ENCODE assay signal across 21 cellular contexts in the genomic region with DNA sequence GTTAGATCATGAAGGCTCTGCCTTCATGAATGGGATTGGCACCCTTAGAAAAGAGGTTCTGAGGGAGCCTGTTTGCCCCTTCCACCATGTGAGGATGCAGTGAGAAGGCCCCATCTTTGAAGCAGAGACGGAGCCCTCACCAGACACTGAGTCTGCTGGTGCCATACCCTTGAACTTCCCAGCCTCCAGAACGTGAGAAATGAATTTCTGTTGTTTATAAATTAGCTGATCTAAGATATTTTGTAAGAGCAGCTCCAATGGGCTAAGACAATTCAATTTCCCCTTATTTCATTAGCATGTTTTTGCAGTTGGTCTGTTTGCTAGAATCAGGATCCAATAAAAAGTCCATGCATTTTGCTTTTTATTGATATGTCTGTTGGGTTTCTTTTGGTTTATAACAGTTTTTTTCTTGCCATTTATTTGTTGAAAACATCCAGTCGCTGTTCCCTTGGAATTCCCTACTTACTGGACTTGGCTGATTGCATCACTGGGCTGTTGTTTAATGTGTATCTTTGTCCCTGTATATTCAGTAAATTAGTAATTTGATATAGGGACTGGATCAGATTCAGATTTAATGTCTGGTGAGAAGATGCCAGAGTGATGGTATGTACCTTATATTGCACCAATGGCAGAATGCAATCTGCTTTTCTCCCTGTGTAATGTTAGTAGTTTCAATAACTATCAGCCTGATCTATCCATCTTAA. TPM values are rescaled to one million over a fixed set of nuclear protein-coding genes. Genes with fewer than 3 reads are reported as not detected.
DNase-seq lines count a peak whose midpoint lies in the region; ATAC-seq, FAIRE-seq and TF ChIP-seq lines count a peak whose summit lies in the region.
"Had no signal": no experiment of that assay in that cellular context is flagged by ENCODE, and none has a peak within 500 bp of the region (broad histone marks: within the 10 kb centered on the region; RNA-seq: fewer than 3 reads in every experiment).

No MANE protein-coding gene starts in this region.

- ATAC-seq in HepG2 = no peak
- no peak for ATAC-seq in right lobe of liver
- ATAC-seq in IMR-90 (ENCODE audit: low read depth) = no peak
- ATAC-seq: GM12878 had no signal

- no peak overlapping the region for H3K23ac ChIP-seq in IMR-90 (ENCODE audit: low read depth, low read length)

- H3K9me1 ChIP-seq in IMR-90 (ENCODE audit: insufficient read depth, low read length) = no peaks in the 10 kb centered on the region; the same call in 1 of the 2 replicates

- DNase-seq in HepG2 (ENCODE audit: low spot score) (no peak), right lobe of liver (no peak), IMR-90 (no peak), uterus (peak in 1 of 2 donors; percentile 8), HPDE6-E6E7 (ENCODE audit: extremely low spot score) (no peak), UCSD-AML1 (lab: John Stamatoyannopoulos, UW; ENCODE audit: unreplicated experiment) (no peak)
- DNase-seq: 8988T; AML-193; BE2C; Calu3; CD4-positive, alpha-beta memory T cell; COR-L47; DND-41; GM23248; H7; HCEC 1CT had no signal

- no peak overlapping the region for H2BK5ac ChIP-seq in IMR-90 (ENCODE audit: low read depth, low read length, poor library complexity, severe bottlenecking)

- no peak for TF ChIP-seq EP300 in HepG2 (IDR thresholded peaks at IDR 0.05; ENCODE audit: low read depth in 2 of 2, low read length in 2 of 2)
- no peak for TF ChIP-seq EP300 in HepG2 (CRISPR knock-in tag; IDR thresholded peaks at IDR 0.05; ENCODE audit: borderline replicate concordance)

- no peak for FAIRE-seq in HepG2 (lab: Jason Lieb, UNC)
- FAIRE-seq: G401.6, GM12878, GM19239, H1 had no signal

- H2BK20ac ChIP-seq in IMR-90 (ENCODE audit: low read depth, low read length) = no peak overlapping the region

- no peaks in the 10 kb centered on the region for H3K9me3 ChIP-seq in HepG2 (ENCODE audit: low read length)
- H3K9me3 ChIP-seq in right lobe of liver = no peaks in the 10 kb centered on the region
- 0 out of 2 replicates have a peak, but pooled peaks cover 2% of the 10 kb centered on the region for H3K9me3 ChIP-seq in IMR-90 (ENCODE audit: control insufficient read depth, insufficient read depth, low read length)
- no peaks in the 10 kb centered on the region for H3K9me3 ChIP-seq in uterus
- H3K9me3 ChIP-seq: BE2C had no signal

- no peak overlapping the region for H4K91ac ChIP-seq in IMR-90 (ENCODE audit: insufficient read depth, low read depth, low read length)

- H3K4me1 ChIP-seq in HepG2 (ENCODE audit: insufficient read depth, low read length) (peaks cover 98% of the 10 kb centered on the region), right lobe of liver (peaks cover 0 to 30% (median 9%) of the 10 kb centered on the region in 4 donors), IMR-90 (ENCODE audit: control insufficient read depth, insufficient read depth, low read length) (no peaks in the 10 kb centered on the region; the same call in 1 of the 2 replicates), uterus (peaks cover 4 to 6% of the 10 kb centered on the region in 2 donors)
- H3K4me1 ChIP-seq: BLaER1 treated with 17β-estradiol and CSF1 and Interleukin-3, amounts not matched to agents 10 nM and 100 nM had no signal

- no peak overlapping the region for H3K4ac ChIP-seq in IMR-90 (ENCODE audit: low read depth, low read length)

- H3K36me3 ChIP-seq in HepG2 (replicated peaks in 1 of 2; ENCODE audit: control insufficient read depth in 1 of 2, insufficient read depth in 2 of 2, low read length in 2 of 2) = peaks cover 0 to 2% of the 10 kb centered on the region in 2 experiments; a peak in 2 of 5 replicates
- H3K36me3 ChIP-seq in right lobe of liver = no peaks in the 10 kb centered on the region
- H3K36me3 ChIP-seq in IMR-90 (ENCODE audit: control insufficient read depth, insufficient read depth, low read length) = no peaks in the 10 kb centered on the region
- no peaks in the 10 kb centered on the region for H3K36me3 ChIP-seq in uterus
- H3K36me3 ChIP-seq: BE2C; BLaER1 treated with 17β-estradiol and CSF1 and Interleukin-3, amounts not matched to agents 10 nM and 100 nM had no signal

- H2AK5ac ChIP-seq in IMR-90 (ENCODE audit: low read depth, low read length) = no peak overlapping the region

- H3K9ac ChIP-seq in HepG2 (ENCODE audit: insufficient read depth, low read depth, low read length) (no peak overlapping the region), IMR-90 (ENCODE audit: low read depth, low read length) (no peak overlapping the region)
- H3K9ac ChIP-seq: BLaER1 treated with 17β-estradiol and CSF1 and Interleukin-3, amounts not matched to agents 10 nM and 100 nM; GM23248 had no signal

- H3K27me3 ChIP-seq in HepG2 (ENCODE audit: control insufficient read depth in 1 of 2, insufficient read depth in 2 of 2, low read length in 2 of 2) (no peaks in the 10 kb centered on the region), right lobe of liver (no peaks in the 10 kb centered on the region), IMR-90 (ENCODE audit: control insufficient read depth, insufficient read depth, low read length) (peaks cover 39% of the 10 kb centered on the region), uterus (no peaks in the 10 kb centered on the region)
- H3K27me3 ChIP-seq: BE2C; BLaER1 treated with 17β-estradiol and CSF1 and Interleukin-3, amounts not matched to agents 10 nM and 100 nM had no signal

- no peak overlapping the region for H4K8ac ChIP-seq in IMR-90 (ENCODE audit: low read depth in 2 of 2, low read length in 2 of 2)

- no peaks in the 10 kb centered on the region for H4K20me1 ChIP-seq in HepG2 (ENCODE audit: insufficient read depth, low read length)
- H4K20me1 ChIP-seq in IMR-90 (ENCODE audit: insufficient read depth, low read length) = no peaks in the 10 kb centered on the region
- H4K20me1 ChIP-seq: BLaER1 treated with 17β-estradiol and CSF1 and Interleukin-3, amounts not matched to agents 10 nM and 100 nM had no signal

- H3K4me3 ChIP-seq in HepG2 (replicated peaks in 1 of 3; ENCODE audit: insufficient read depth in 1 of 3, low read depth in 2 of 3, low read length in 3 of 3) (no peak overlapping the region), right lobe of liver (no peak overlapping the region), IMR-90 (ENCODE audit: insufficient read depth, low read depth, low read length) (no peak overlapping the region), uterus (no peak overlapping the region)
- H3K4me3 ChIP-seq: BLaER1 treated with 17β-estradiol and CSF1 and Interleukin-3, amounts not matched to agents 10 nM and 100 nM; GM12878; GM23248 had no signal

- POLR2A ChIA-PET in HepG2 (lab: Yijun Ruan, JAX) = interaction anchor here (1.6 kb wide), 1 partner anchor 11 kb away, joined by 4 read pairs; no protein-coding TSS in a partner anchor
- POLR2A ChIA-PET in IMR-90 (lab: Charles Lee; ENCODE audit: unreplicated experiment) = no interaction called here

- H3K4me2 ChIP-seq in HepG2 (ENCODE audit: low read depth, low read length) (no peak overlapping the region), IMR-90 (ENCODE audit: low read depth, low read length) (no peak overlapping the region)
- H3K4me2 ChIP-seq: BLaER1 treated with 17β-estradiol and CSF1 and Interleukin-3, amounts not matched to agents 10 nM and 100 nM had no signal

- H3K14ac ChIP-seq in IMR-90 (replicated peaks; ENCODE audit: low read depth, low read length) = no peak overlapping the region

- no peak overlapping the region for H3K18ac ChIP-seq in IMR-90 (ENCODE audit: low read depth, low read length)

- no peak for TF ChIP-seq POLR2A in HepG2 (IDR thresholded peaks at IDR 0.05; ENCODE audit: insufficient read depth in 1 of 2, low read depth in 2 of 2, low read length in 2 of 2)
- TF ChIP-seq POLR2A in right lobe of liver (IDR thresholded peaks at IDR 0.05) = no peak
- no peak for TF ChIP-seq POLR2A in IMR-90 (IDR thresholded peaks at IDR 0.05; ENCODE audit: low read depth, low read length)
- TF ChIP-seq POLR2A in uterus (IDR thresholded peaks at IDR 0.05) = no peak

- no peak overlapping the region for H3K27ac ChIP-seq in HepG2 (ENCODE audit: extremely low read length, insufficient read depth, low read length)
- no peak overlapping the region for H3K27ac ChIP-seq in right lobe of liver
- no peak overlapping the region for H3K27ac ChIP-seq in IMR-90 (ENCODE audit: insufficient read depth, low read length)
- H3K27ac ChIP-seq in uterus = peak overlapping the region; percentile 36 to 89
- H3K27ac ChIP-seq: BLaER1 treated with 17β-estradiol and CSF1 and Interleukin-3, amounts not matched to agents 10 nM and 100 nM; GM23248 had no signal

- no peak overlapping the region for H2BK120ac ChIP-seq in IMR-90 (ENCODE audit: low read depth, low read length)

- CTCF ChIA-PET in HepG2 (lab: Yijun Ruan, JAX; ENCODE audit: low intra/inter-chr PET ratio, low total read pairs) (no interaction called here), IMR-90 (lab: Yijun Ruan, JAX) (interaction anchor here (0.7 kb wide), 1 partner anchor 36 kb away, joined by 3 read pairs; no protein-coding TSS in a partner anchor)

- no peak overlapping the region for H4K5ac ChIP-seq in IMR-90 (ENCODE audit: low read depth, low read length)

- intact Hi-C loops in HepG2 (cut with micrococcal nuclease; ENCODE audit: unreplicated experiment) (no loop called here), right lobe of liver (cut with DNase I) (no loop called here), IMR-90 (cut with micrococcal nuclease) (loop anchor here (10.0 kb wide), 1 partner anchor 1065 kb away; no protein-coding TSS in a partner anchor), uterus (cut with DNase I; ENCODE audit: low total_unique reads) (no loop called here)

- TF ChIP-seq RAD21 in HepG2 (CRISPR knock-in tag; IDR thresholded peaks at IDR 0.05) = no peak
- TF ChIP-seq RAD21 in IMR-90 (IDR thresholded peaks at IDR 0.05; ENCODE audit: low read length) = no peak

- no peak overlapping the region for H3K56ac ChIP-seq in IMR-90 (ENCODE audit: extremely low read depth, insufficient read depth, low read length)

- H2AK9ac ChIP-seq in IMR-90 (replicated peaks; ENCODE audit: low read depth, low read length, poor library complexity) = no peak overlapping the region

- BruUV-seq in HepG2 (replicated peaks; lab: Mats Ljungman, UMichigan) (no TSS peak), IMR-90 (replicated peaks; lab: Mats Ljungman, UMichigan) (no TSS peak)

- in situ Hi-C loops in HepG2 (cut with HindIII; ENCODE audit: extremely low pct_ligation_motif_present, low pct_unique_long_range_greater_than_20kb) (no loop called here), IMR-90 (cut with MboI; ENCODE audit: low sequenced_read_pairs) (no loop called here)

- H2BK15ac ChIP-seq in IMR-90 (ENCODE audit: low read depth, low read length) = no peak overlapping the region

- WGBS in HepG2 (ENCODE audit: low lambda C conversion rate) = 91% methylated on average over 3 of the region's 3 CpGs
- WGBS in right lobe of liver (ENCODE audit: insufficient coverage, low coverage, low lambda C conversion rate, missing lambda C conversion rate) = 73% methylated on average over 1 of the region's 3 CpGs
- WGBS in IMR-90 (ENCODE audit: extremely low coverage in 2 of 2, insufficient read length in 1 of 2), 2 experiments = no CpG with 5 or more reads among the region's 3 CpGs

- H3K79me1 ChIP-seq in IMR-90 (ENCODE audit: low read depth in 1 of 2, low read length in 2 of 2) = no peaks in the 10 kb centered on the region

- TF ChIP-seq CTCF in HepG2 (CRISPR knock-in tag; IDR thresholded peaks at IDR 0.05) (no peak), right lobe of liver (IDR thresholded peaks at IDR 0.05) (no peak), IMR-90 (conservative IDR thresholded peaks at IDR 0.05; ENCODE audit: low read depth, low read length) (no peak), uterus (IDR thresholded peaks at IDR 0.05) (no peak)

- peaks cover 85% of the 10 kb centered on the region for H3K79me2 ChIP-seq in HepG2 (ENCODE audit: insufficient read depth, low read length)

- dilution Hi-C loops in IMR-90 (cut with HindIII; ENCODE audit: low sequenced_read_pairs, unreplicated experiment) = no loop called here

- no peak overlapping the region for H2AFZ ChIP-seq in HepG2 (ENCODE audit: low read length)
- no peak overlapping the region for H2AFZ ChIP-seq in IMR-90 (replicated peaks; ENCODE audit: low read length, poor library complexity)
- H2AFZ ChIP-seq: GM23248 had no signal

RNA-seq across cellular contexts. Expression of a gene that starts 24.0 kb away (rescaled TPM):
- total RNA-seq in HepG2 (2016; rRNA removed; fragmentation: Illumina TruSeq; extraction: Trizol) (61.2 and 64.2 TPM in 2 replicates), right lobe of liver (10 to 100 TPM in 2 of 6 experiments, 1 to 10 TPM in 4; 1.6 to 19.5 (median 6.5) TPM), IMR-90 (2012; rRNA removed) (not detected in 2 replicates), uterus (100 to 1,000 TPM in 2 of 4 donors, 10 to 100 TPM in 2; 20.3 to 166 (median 78.8) TPM)
- 22.9 and 28.7 TPM in 2 replicates for total RNA-seq in HepG2 (2016; cell fraction: cytosol; rRNA removed; fragmentation: Illumina TruSeq; extraction: Trizol; ENCODE audit: low read depth)
- total RNA-seq in HepG2 (2016; cell fraction: insoluble cytoplasmic fraction; rRNA removed; fragmentation: Illumina TruSeq; extraction: Trizol) = 62.9 and 63.8 TPM in 2 replicates
- total RNA-seq in HepG2 (2016; cell fraction: membrane; rRNA removed; fragmentation: Illumina TruSeq; extraction: Trizol) = 43.0 and 57.1 TPM in 2 replicates
- total RNA-seq in HepG2 (2016; cell fraction: nucleus; rRNA removed; fragmentation: Illumina TruSeq; extraction: Trizol) = 118 and 132 TPM in 2 replicates
- polyA plus RNA-seq in HepG2 (2011; rRNA removed) (26.8 and 31.3 TPM in 2 replicates), IMR-90 (2012; rRNA removed) (0.05 TPM in 1 of 2 replicates, not detected in the other)
- 20.4 and 21.0 TPM in 2 replicates for polyA plus RNA-seq in HepG2 (2011; cell fraction: cytosol; rRNA removed)
- polyA plus RNA-seq in HepG2 (2011; cell fraction: nucleus; rRNA removed) = 110 and 130 TPM in 2 replicates
- 47.0 and 84.0 TPM in 2 replicates for polyA plus RNA-seq in HepG2 (2012)
- 10.7 and 14.3 TPM in 2 replicates for polyA plus RNA-seq in HepG2 (2016; cell fraction: cytosol; fragmentation: Illumina TruSeq; extraction: Trizol; ENCODE audit: low read depth)
- polyA plus RNA-seq in HepG2 (2016; cell fraction: insoluble cytoplasmic fraction; fragmentation: Illumina TruSeq; extraction: Trizol; ENCODE audit: low read depth) = 38.8 and 51.0 TPM in 2 replicates
- polyA plus RNA-seq in HepG2 (2016; cell fraction: membrane; fragmentation: Illumina TruSeq; extraction: Trizol; ENCODE audit: low read depth) = 17.8 and 18.3 TPM in 2 replicates
- polyA plus RNA-seq in HepG2 (2016; cell fraction: nucleus; fragmentation: Illumina TruSeq; extraction: Trizol; ENCODE audit: insufficient read depth, low read depth) = 158 and 174 TPM in 2 replicates
- polyA minus RNA-seq in HepG2 (2011; rRNA and poly(A)+ RNA removed; ENCODE audit: low replicate concordance) = 1.5 and 97.9 TPM in 2 replicates
- 60.3 and 64.2 TPM in 2 replicates for polyA minus RNA-seq in HepG2 (2011; cell fraction: cytosol; rRNA and poly(A)+ RNA removed)
- polyA minus RNA-seq in HepG2 (2011; cell fraction: nucleus; rRNA and poly(A)+ RNA removed) = 142 and 160 TPM in 2 replicates
- 0.01 and 0.05 TPM in 2 replicates for polyA plus RNA-seq in IMR-90 (2012; cell fraction: cytosol; rRNA removed)
- polyA plus RNA-seq in IMR-90 (2012; cell fraction: nucleus; rRNA removed; ENCODE audit: low replicate concordance) = 0.04 and 0.06 TPM in 2 replicates
- total RNA-seq: GM23248 had no signal
- polyA plus RNA-seq: CD4-positive, alpha-beta memory T cell; GM23248 had no signal

RNA-seq across cellular contexts. Expression of a gene that starts 43.8 kb away (rescaled TPM):
- total RNA-seq in HepG2 (2016; rRNA removed; fragmentation: Illumina TruSeq; extraction: Trizol) (36.0 and 40.1 TPM in 2 replicates), right lobe of liver (1 to 10 TPM; 4.4 to 9.9 (median 5.8) TPM), IMR-90 (2012; rRNA removed) (10.9 and 11.7 TPM in 2 replicates), uterus (10 to 100 TPM; 10.2 to 25.0 (median 20.7) TPM)
- total RNA-seq in HepG2 (2016; cell fraction: cytosol; rRNA removed; fragmentation: Illumina TruSeq; extraction: Trizol; ENCODE audit: low read depth) = 13.0 and 13.9 TPM in 2 replicates
- total RNA-seq in HepG2 (2016; cell fraction: insoluble cytoplasmic fraction; rRNA removed; fragmentation: Illumina TruSeq; extraction: Trizol) = 36.8 and 38.9 TPM in 2 replicates
- total RNA-seq in HepG2 (2016; cell fraction: membrane; rRNA removed; fragmentation: Illumina TruSeq; extraction: Trizol) = 37.8 and 40.8 TPM in 2 replicates
- 35.5 and 39.9 TPM in 2 replicates for total RNA-seq in HepG2 (2016; cell fraction: nucleus; rRNA removed; fragmentation: Illumina TruSeq; extraction: Trizol)
- polyA plus RNA-seq in HepG2 (2011; rRNA removed) (22.6 and 27.3 TPM in 2 replicates), IMR-90 (2012; rRNA removed) (7.2 and 8.2 TPM in 2 replicates)
- polyA plus RNA-seq in HepG2 (2011; cell fraction: cytosol; rRNA removed) = 9.9 and 16.5 TPM in 2 replicates
- 15.6 and 16.3 TPM in 2 replicates for polyA plus RNA-seq in HepG2 (2011; cell fraction: nucleus; rRNA removed)
- polyA plus RNA-seq in HepG2 (2012) = 28.6 and 31.7 TPM in 2 replicates
- 10.7 and 15.9 TPM in 2 replicates for polyA plus RNA-seq in HepG2 (2016; cell fraction: cytosol; fragmentation: Illumina TruSeq; extraction: Trizol; ENCODE audit: low read depth)
- polyA plus RNA-seq in HepG2 (2016; cell fraction: insoluble cytoplasmic fraction; fragmentation: Illumina TruSeq; extraction: Trizol; ENCODE audit: low read depth) = 49.4 and 50.1 TPM in 2 replicates
- polyA plus RNA-seq in HepG2 (2016; cell fraction: membrane; fragmentation: Illumina TruSeq; extraction: Trizol; ENCODE audit: low read depth) = 27.3 and 31.7 TPM in 2 replicates
- 72.4 and 76.7 TPM in 2 replicates for polyA plus RNA-seq in HepG2 (2016; cell fraction: nucleus; fragmentation: Illumina TruSeq; extraction: Trizol; ENCODE audit: insufficient read depth, low read depth)
- 8.6 and 12.9 TPM in 2 replicates for polyA minus RNA-seq in HepG2 (2011; rRNA and poly(A)+ RNA removed; ENCODE audit: low replicate concordance)
- polyA minus RNA-seq in HepG2 (2011; cell fraction: cytosol; rRNA and poly(A)+ RNA removed) = 10.9 and 11.8 TPM in 2 replicates
- 32.4 and 33.1 TPM in 2 replicates for polyA minus RNA-seq in HepG2 (2011; cell fraction: nucleus; rRNA and poly(A)+ RNA removed)
- polyA plus RNA-seq in IMR-90 (2012; cell fraction: cytosol; rRNA removed) = 5.7 and 10.5 TPM in 2 replicates
- 10.2 and 21.8 TPM in 2 replicates for polyA plus RNA-seq in IMR-90 (2012; cell fraction: nucleus; rRNA removed; ENCODE audit: low replicate concordance)

Comparison
In these comparisons a context has a peak if more than half of its experiments do, and no peak if none do; other contexts are left out.
1. H3K27ac ChIP-seq: peak in uterus (2 of 2); none in HepG2 (single experiment), right lobe of liver (0 of 3) and IMR-90 (single experiment).